1 cellular context compared by ENCODE assay signal in genomic region chr13:112708560-112709240, GRCh38.
TF ChIP-seq lines count a peak whose summit lies in the region.

No MANE protein-coding gene starts in this region.

TF ChIP-seq in HepG2, 621 proteins besides CTCF, POLR2A, EP300 and RAD21:
- TF ChIP-seq DNMT1 (CRISPR knock-in tag; IDR thresholded peaks at IDR 0.05) (no peak), RBM22 (optimal IDR thresholded peaks at IDR 0.05; ENCODE audit: low read length) (peak; percentile 15)
